In genomic region chr4:141346144-141346543, GRCh38 we compare ENCODE assay signal across 8 cellular contexts.
DNase-seq lines count a peak whose midpoint lies in the region; ATAC-seq and TF ChIP-seq lines count a peak whose summit lies in the region.

No MANE protein-coding gene starts in this region.

- CTCF ChIA-PET in CD8-positive, alpha-beta T cell (lab: Charles Lee), result interaction anchor here (1.5 kb wide), 1 partner anchor 1502 kb away, joined by 4 read pairs; no protein-coding TSS in a partner anchor

- POLR2A ChIA-PET in CD8-positive, alpha-beta T cell (lab: Charles Lee), result no interaction called here

- H3K4me3 Mint-ChIP-seq in CD8-positive, alpha-beta T cell, result no peak overlapping the region
- H3K4me3 Mint-ChIP-seq in activated T-cell treated with anti-CD3 and anti-CD28 coated beads, Interleukin-2, amount 50 U/mL, for 72 hours, result no peak overlapping the region

- no peaks in the 10 kb centered on the region for H3K4me1 Mint-ChIP-seq in CD8-positive, alpha-beta T cell (ENCODE audit: low read depth)
- no peaks in the 10 kb centered on the region for H3K4me1 Mint-ChIP-seq in activated T-cell treated with anti-CD3 and anti-CD28 coated beads, Interleukin-2, amount 50 U/mL, for 72 hours (ENCODE audit: low read depth)

- H3K9me3 Mint-ChIP-seq in CD8-positive, alpha-beta T cell, result no peaks in the 10 kb centered on the region
- H3K9me3 Mint-ChIP-seq in activated T-cell treated with anti-CD3 and anti-CD28 coated beads, Interleukin-2, amount 50 U/mL, for 72 hours, result no peaks in the 10 kb centered on the region

- in situ Hi-C loops in brain microvascular endothelial cell (cut with HindIII; ENCODE audit: low pct_ligation_motif_present, low sequenced_read_pairs), result no loop called here

- no peaks in the 10 kb centered on the region for H3K4me1 ChIP-seq in CD8-positive, alpha-beta T cell (ENCODE audit: insufficient read depth, low read length)

- DNase-seq in AG09309 (ENCODE audit: low read depth) (no peak), NCI-H1694 treated with DMSO at 0.1 percent for 48 hours (lab: John Stamatoyannopoulos, UW) (peak; percentile 9), brain microvascular endothelial cell (peak; percentile 31), kidney tubule cell (ENCODE audit: low spot score) (peak; percentile 67), middle frontal gyrus (ENCODE audit: extremely low spot score, low spot score) (no peak)
- no peak for DNase-seq in CD8-positive, alpha-beta T cell
- no peak for DNase-seq in activated T-cell treated with anti-CD3 and anti-CD28 coated beads, Interleukin-2, amount 50 U/mL, for 72 hours

- H3K27ac Mint-ChIP-seq in CD8-positive, alpha-beta T cell, result no peak overlapping the region
- H3K27ac Mint-ChIP-seq in activated T-cell treated with anti-CD3 and anti-CD28 coated beads, Interleukin-2, amount 50 U/mL, for 72 hours, result no peak overlapping the region

- no peaks in the 10 kb centered on the region for H3K36me3 ChIP-seq in brain microvascular endothelial cell (replicated peaks)
- H3K36me3 ChIP-seq in CD8-positive, alpha-beta T cell (ENCODE audit: insufficient read depth, low read length), result no peaks in the 10 kb centered on the region

- no peaks in the 10 kb centered on the region for H3K9me3 ChIP-seq in CD8-positive, alpha-beta T cell (ENCODE audit: low read length)

- intact Hi-C loops in CD8-positive, alpha-beta T cell (cut with DNase I, micrococcal nuclease), result no loop called here

- no peaks in the 10 kb centered on the region for H3K36me3 Mint-ChIP-seq in CD8-positive, alpha-beta T cell
- H3K36me3 Mint-ChIP-seq in activated T-cell treated with anti-CD3 and anti-CD28 coated beads, Interleukin-2, amount 50 U/mL, for 72 hours (ENCODE audit: insufficient read depth in 2 of 2), result no peaks in the 10 kb centered on the region

- TF ChIP-seq CTCF in AG09309 (IDR thresholded peaks at IDR 0.05; ENCODE audit: control insufficient read depth, insufficient read depth, low read depth, low read length, missing control alignments), result peak; percentile 56
- peak; percentile 60 for TF ChIP-seq CTCF in brain microvascular endothelial cell (IDR thresholded peaks at IDR 0.05; ENCODE audit: low read depth, low read length, missing control alignments)
- no peak for TF ChIP-seq CTCF in CD8-positive, alpha-beta T cell (IDR thresholded peaks at IDR 0.05)

- H3K4me3 ChIP-seq in AG09309 (ENCODE audit: control insufficient read depth, low read depth, low read length), result no peak overlapping the region
- H3K4me3 ChIP-seq in brain microvascular endothelial cell (ENCODE audit: low read depth, low read length), result no peak overlapping the region
- no peak overlapping the region for H3K4me3 ChIP-seq in CD8-positive, alpha-beta T cell (ENCODE audit: low read depth, low read length)

- peak; percentile 51 for ATAC-seq in GM19351 (IDR thresholded peaks at IDR 0.05; ENCODE audit: unreplicated experiment)
- no peak for ATAC-seq in CD8-positive, alpha-beta T cell
- ATAC-seq in activated T-cell treated with anti-CD3 and anti-CD28 coated beads, Interleukin-2, amount 50 U/mL, for 72 hours (replicated peaks in 1 of 2), result no peak

- H3K27me3 ChIP-seq in brain microvascular endothelial cell (replicated peaks), result no peaks in the 10 kb centered on the region
- H3K27me3 ChIP-seq in CD8-positive, alpha-beta T cell (ENCODE audit: insufficient read depth, low read length), result no peaks in the 10 kb centered on the region

- H3K27ac ChIP-seq in brain microvascular endothelial cell, result no peak overlapping the region
- H3K27ac ChIP-seq in CD8-positive, alpha-beta T cell (ENCODE audit: low read depth, low read length), result no peak overlapping the region

- peaks cover 6% of the 10 kb centered on the region for H3K27me3 Mint-ChIP-seq in CD8-positive, alpha-beta T cell (ENCODE audit: low read depth)
- peaks cover 3% of the 10 kb centered on the region for H3K27me3 Mint-ChIP-seq in activated T-cell treated with anti-CD3 and anti-CD28 coated beads, Interleukin-2, amount 50 U/mL, for 72 hours (ENCODE audit: low read depth)

Comparison
In these comparisons a context has a peak if more than half of its experiments do, and no peak if none do; other contexts are left out.
1. DNase-seq: peak in NCI-H1694 treated with DMSO at 0.1 percent for 48 hours (single experiment), brain microvascular endothelial cell (single experiment) and kidney tubule cell (single experiment); none in AG09309 (single experiment), CD8-positive, alpha-beta T cell (0 of 7), middle frontal gyrus (single experiment) and activated T-cell treated with anti-CD3 and anti-CD28 coated beads, Interleukin-2, amount 50 U/mL, for 72 hours (0 of 2).